In the genomic region with DNA sequence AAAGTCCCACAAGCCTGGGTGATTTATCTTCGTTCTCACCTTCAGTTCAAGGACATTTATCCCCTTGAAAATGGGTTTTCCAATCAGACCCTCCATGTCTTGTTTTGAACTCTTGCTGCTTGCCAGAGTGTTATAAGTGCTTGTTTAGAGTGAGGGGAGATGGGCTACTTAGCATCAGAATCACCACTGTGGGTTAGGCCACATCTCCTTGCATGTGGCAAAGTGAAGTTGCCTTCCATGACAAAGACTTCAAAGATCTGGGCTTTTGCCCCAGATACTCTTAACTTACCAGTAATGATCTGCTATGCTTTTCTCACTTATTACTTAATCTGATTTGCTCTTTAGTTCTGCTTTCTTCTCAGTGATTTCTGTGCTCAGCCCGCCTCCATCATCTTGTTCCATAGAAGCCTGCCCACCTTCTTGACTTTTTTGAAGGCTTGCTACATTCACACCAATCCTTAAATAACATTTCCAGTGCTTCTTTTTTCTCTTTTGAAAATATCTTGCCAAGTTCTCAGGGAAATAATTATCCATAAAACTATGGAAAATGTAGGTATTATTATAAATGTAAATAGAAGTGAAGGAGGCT, we compare ENCODE assay signal across 23 cellular contexts. TPM values are rescaled to one million over a fixed set of nuclear protein-coding genes. Genes with fewer than 3 reads are reported as not detected.
DNase-seq lines count a peak whose midpoint lies in the region; ATAC-seq, FAIRE-seq and TF ChIP-seq lines count a peak whose summit lies in the region.
"Had no signal": no experiment of that assay in that cellular context is flagged by ENCODE, and none has a peak within 500 bp of the region (broad histone marks: within the 10 kb centered on the region; RNA-seq: fewer than 3 reads in every experiment).

No MANE protein-coding gene starts in this region.

- H3K9me2 ChIP-seq in GM23338 (ENCODE audit: insufficient read depth) (no peaks in the 10 kb centered on the region), Karpas-422 (replicated peaks; ENCODE audit: insufficient read depth, low read length) (no peaks in the 10 kb centered on the region)

- H4K20me1 ChIP-seq in GM23338 (replicated peaks; ENCODE audit: insufficient read depth) = no peaks in the 10 kb centered on the region
- no peaks in the 10 kb centered on the region for H4K20me1 ChIP-seq in Karpas-422 (ENCODE audit: insufficient read depth, low read depth, low read length)
- H4K20me1 ChIP-seq in H1 (replicated peaks in 1 of 2; ENCODE audit: control insufficient read depth in 1 of 2, insufficient read depth in 2 of 2, low read length in 2 of 2) = no peaks in the 10 kb centered on the region

- no peaks in the 10 kb centered on the region for H3K27me3 ChIP-seq in GM23338 (ENCODE audit: insufficient read depth)
- no peaks in the 10 kb centered on the region for H3K27me3 ChIP-seq in Karpas-422 (ENCODE audit: low read length)
- H3K27me3 ChIP-seq in H1 (replicated peaks in 1 of 4; ENCODE audit: control insufficient read depth in 3 of 4, extremely low read depth in 1 of 4, insufficient read depth in 3 of 4, low read length in 3 of 4) = no peaks in the 10 kb centered on the region
- no peaks in the 10 kb centered on the region for H3K27me3 ChIP-seq in CD8-positive, alpha-beta T cell (ENCODE audit: insufficient read depth, low read length)
- H3K27me3 ChIP-seq: BE2C had no signal

- H3K4ac ChIP-seq in H1 (replicated peaks; ENCODE audit: insufficient read length, low read depth, low read length) = no peak overlapping the region

- peak overlapping the region; percentile 27; the same call in 1 of the 2 replicates for H3K27ac Mint-ChIP-seq in GM23338
- no peak overlapping the region for H3K27ac Mint-ChIP-seq in CD8-positive, alpha-beta T cell
- H3K27ac Mint-ChIP-seq: activated CD8-positive, alpha-beta T cell treated with anti-CD3 and anti-CD28 coated beads, Interleukin-2, amount 10 ng/mL, durations not matched to agents 7 days and 5 days had no signal

- H3K79me2 ChIP-seq in GM23338 (replicated peaks; ENCODE audit: insufficient read depth) (no peaks in the 10 kb centered on the region), Karpas-422 (ENCODE audit: low read length) (no peaks in the 10 kb centered on the region; the same call in 1 of the 2 replicates), H1 (ENCODE audit: control insufficient read depth in 1 of 2, insufficient read depth in 2 of 2, low read length in 2 of 2) (no peaks in the 10 kb centered on the region)

- H3K9me3 Mint-ChIP-seq in GM23338 = no peaks in the 10 kb centered on the region
- H3K9me3 Mint-ChIP-seq in CD8-positive, alpha-beta T cell = no peaks in the 10 kb centered on the region
- H3K9me3 Mint-ChIP-seq: naive thymus-derived CD4-positive, alpha-beta T cell had no signal

- no peaks in the 10 kb centered on the region for H3K27me3 Mint-ChIP-seq in GM23338 (ENCODE audit: insufficient read depth, low read depth, poor library complexity)
- no peaks in the 10 kb centered on the region for H3K27me3 Mint-ChIP-seq in CD8-positive, alpha-beta T cell (ENCODE audit: low read depth)
- H3K27me3 Mint-ChIP-seq: naive thymus-derived CD4-positive, alpha-beta T cell had no signal

- no peaks in the 10 kb centered on the region for H3K9me3 ChIP-seq in Karpas-422 (ENCODE audit: low read length)
- H3K9me3 ChIP-seq in H1 (ENCODE audit: insufficient read depth in 2 of 2, low read depth in 1 of 2, low read length in 1 of 2) = no peaks in the 10 kb centered on the region
- no peaks in the 10 kb centered on the region for H3K9me3 ChIP-seq in CD8-positive, alpha-beta T cell (ENCODE audit: low read length)
- H3K9me3 ChIP-seq: BE2C, psoas muscle, thoracic aorta had no signal

- H2BK20ac ChIP-seq in H1 (ENCODE audit: low read length) = no peak overlapping the region

- H3K9ac ChIP-seq in Karpas-422 (ENCODE audit: low read length) = no peak overlapping the region
- H3K9ac ChIP-seq in H1 (replicated peaks in 1 of 4; ENCODE audit: extremely low read depth in 1 of 4, low read depth in 3 of 4, low read length in 3 of 4) = no peak overlapping the region

- TF ChIP-seq CTCF in GM23338 (conservative IDR thresholded peaks at IDR 0.05; ENCODE audit: low read depth in 2 of 2) (no peak), H1 (IDR thresholded peaks at IDR 0.05; ENCODE audit: control extremely low read depth in 1 of 3, insufficient read depth in 1 of 3, low read depth in 1 of 3, low read length in 3 of 3) (no peak)
- no peak for TF ChIP-seq CTCF in CD8-positive, alpha-beta T cell (IDR thresholded peaks at IDR 0.05)

- no peak overlapping the region for H3K14ac ChIP-seq in H1 (ENCODE audit: insufficient read length)

- no peak overlapping the region for H2BK15ac ChIP-seq in H1 (ENCODE audit: low read length)

- no peak overlapping the region for H2BK5ac ChIP-seq in H1 (ENCODE audit: low read depth, low read length)

- H3K56ac ChIP-seq in H1 (replicated peaks; ENCODE audit: insufficient read length, low read depth, low read length) = no peak overlapping the region

- peak; percentile 86 for FAIRE-seq in H1 (lab: Jason Lieb, UNC)
- FAIRE-seq: G401.6, HepG2 had no signal

- no peak overlapping the region for H2AK5ac ChIP-seq in H1 (ENCODE audit: low read depth, low read length)

- peaks cover 60% of the 10 kb centered on the region for H3K4me1 Mint-ChIP-seq in GM23338
- H3K4me1 Mint-ChIP-seq in CD8-positive, alpha-beta T cell (ENCODE audit: low read depth) = no peaks in the 10 kb centered on the region

- peaks cover 26% of the 10 kb centered on the region; the same call in 2 of the 3 replicates for H3K36me3 Mint-ChIP-seq in GM23338 (ENCODE audit: low read depth)
- peaks cover 73% of the 10 kb centered on the region for H3K36me3 Mint-ChIP-seq in CD8-positive, alpha-beta T cell

- POLR2A ChIA-PET in H1 (lab: Charles Lee; ENCODE audit: partially characterized antibody) = interaction anchor here (0.8 to 1.5 kb wide), 3 partner anchors 8 to 131 kb away, joined by 3 to 6 read pairs (median 5); partner anchors contain the start of gene RABGAP1
- POLR2A ChIA-PET in CD8-positive, alpha-beta T cell (lab: Charles Lee) = no interaction called here

- H3K18ac ChIP-seq in H1 (ENCODE audit: extremely low read depth, low read length) = no peak overlapping the region

- no peaks in the 10 kb centered on the region for H3K23me2 ChIP-seq in H1 (ENCODE audit: low read depth, low read length)

- peaks cover 3% of the 10 kb centered on the region; the same call in 1 of the 2 replicates for H3K36me3 ChIP-seq in GM23338 (ENCODE audit: insufficient read depth)
- H3K36me3 ChIP-seq in Karpas-422 (ENCODE audit: insufficient read depth, low read length) = peaks cover 47% of the 10 kb centered on the region
- peaks cover 0 to 35% (median 4%) of the 10 kb centered on the region in 4 experiments; a peak in 5 of 8 replicates for H3K36me3 ChIP-seq in H1 (ENCODE audit: control insufficient read depth in 2 of 4, insufficient read depth in 4 of 4, low read length in 3 of 4)
- peaks cover 18% of the 10 kb centered on the region for H3K36me3 ChIP-seq in CD8-positive, alpha-beta T cell (ENCODE audit: insufficient read depth, low read length)
- H3K36me3 ChIP-seq: thoracic aorta had no signal

- DNase-seq in GM23338 (ENCODE audit: low spot score) = peak; percentile 80
- no peak for DNase-seq in Karpas-422
- peak in 1 of 2 experiments; percentile 33 for DNase-seq in H1 (ENCODE audit: low read depth in 1 of 2, low spot score in 2 of 2)
- DNase-seq in middle frontal gyrus (ENCODE audit: extremely low spot score, low spot score) = peak; percentile 32
- DNase-seq in CD8-positive, alpha-beta T cell = no peak
- DNase-seq in CD1c-positive myeloid dendritic cell (ENCODE audit: extremely low spot score) = no peak
- DNase-seq in dedifferentiated amniotic fluid mesenchymal stem cell (ENCODE audit: extremely low spot score) = no peak
- DNase-seq in glomerular visceral epithelial cell (ENCODE audit: extremely low spot score) = no peak
- DNase-seq: activated CD8-positive, alpha-beta T cell treated with anti-CD3 and anti-CD28 coated beads, Interleukin-2, amount 10 ng/mL, durations not matched to agents 7 days and 5 days; activated gamma-delta T cell treated with Interleukin-2 at 50 U/mL for 16 hours; activated T-cell treated with anti-CD3 and anti-CD28 coated beads for 4 hours; BE2C; effector CD4-positive, alpha-beta T cell; naive thymus-derived CD4-positive, alpha-beta T cell; NCI-H510A; psoas muscle; stimulated activated naive CD8-positive, alpha-beta T cell treated with anti-CD3 and anti-CD28 coated beads, Interleukin-15, Interleukin-2, amounts not matched to agents 100 U/mL and 50 U/mL, for 24 hours; T-helper 2 cell had no signal

- TF ChIP-seq POLR2A in H1 (IDR thresholded peaks at IDR 0.05; ENCODE audit: control extremely low read depth in 1 of 2, low read depth in 2 of 2, low read length in 2 of 2) = no peak

- TF ChIP-seq RAD21 in H1 (IDR thresholded peaks at IDR 0.05 in 1 of 2, conservative IDR thresholded peaks at IDR 0.05 in 1 of 2; ENCODE audit: low read depth in 2 of 2, low read length in 2 of 2) = no peak

- ATAC-seq in GM23338 = peak; percentile 96
- no peak for ATAC-seq in CD8-positive, alpha-beta T cell
- ATAC-seq: activated CD8-positive, alpha-beta T cell treated with anti-CD3 and anti-CD28 coated beads, Interleukin-2, amount 10 ng/mL, durations not matched to agents 7 days and 5 days; HepG2; naive thymus-derived CD4-positive, alpha-beta T cell; psoas muscle; stimulated activated naive CD8-positive, alpha-beta T cell treated with anti-CD3 and anti-CD28 coated beads, Interleukin-15, Interleukin-2, amounts not matched to agents 100 U/mL and 50 U/mL, for 24 hours had no signal

- H3K4me1 ChIP-seq in GM23338 (ENCODE audit: insufficient read depth) = peaks cover 52% of the 10 kb centered on the region
- H3K4me1 ChIP-seq in Karpas-422 (ENCODE audit: low read length) = peaks cover 46% of the 10 kb centered on the region
- peaks cover 6 to 27% (median 17%) of the 10 kb centered on the region in 4 experiments; a peak in 6 of 7 replicates for H3K4me1 ChIP-seq in H1 (replicated peaks in 1 of 4; ENCODE audit: control insufficient read depth in 3 of 4, insufficient read depth in 4 of 4, low read length in 3 of 4)
- H3K4me1 ChIP-seq in CD8-positive, alpha-beta T cell (ENCODE audit: insufficient read depth, low read length) = no peaks in the 10 kb centered on the region
- H3K4me1 ChIP-seq: BE2C, psoas muscle had no signal

- no peak overlapping the region for H2BK12ac ChIP-seq in H1 (ENCODE audit: low read depth, low read length)

- no peak overlapping the region for H4K8ac ChIP-seq in H1 (ENCODE audit: extremely low read depth, insufficient read depth, low read length)

- peak overlapping the region; percentile 45 for H3K4me2 ChIP-seq in GM23338
- H3K4me2 ChIP-seq in Karpas-422 (ENCODE audit: low read depth, low read length, poor library complexity, severe bottlenecking) = peak overlapping the region; percentile 52
- peak overlapping the region; percentile 55 to 63; a peak in 3 of 4 replicates for H3K4me2 ChIP-seq in H1 (ENCODE audit: insufficient read depth in 1 of 2, low read depth in 2 of 2, low read length in 2 of 2)

- H2BK120ac ChIP-seq in H1 (replicated peaks; ENCODE audit: low read depth, low read length) = no peak overlapping the region

- H2AFZ ChIP-seq in GM23338 = no peak overlapping the region
- no peak overlapping the region for H2AFZ ChIP-seq in Karpas-422 (ENCODE audit: low read length)
- H2AFZ ChIP-seq in H1 (ENCODE audit: low read length) = no peak overlapping the region

- peak overlapping the region; percentile 36 for H3K27ac ChIP-seq in GM23338 (ENCODE audit: low read depth)
- H3K27ac ChIP-seq in Karpas-422 (ENCODE audit: low read length) = peak overlapping the region; percentile 79
- no peak overlapping the region for H3K27ac ChIP-seq in H1 (ENCODE audit: low read depth, low read length)
- no peak overlapping the region for H3K27ac ChIP-seq in CD8-positive, alpha-beta T cell (ENCODE audit: low read depth, low read length)
- H3K27ac ChIP-seq: epithelial cell of prostate, psoas muscle, RWPE1 had no signal

- CTCF ChIA-PET in H1 (lab: Charles Lee; ENCODE audit: partially characterized antibody) = interaction anchor here (0.7 to 1.4 kb wide), 3 partner anchors 9 to 15 kb away, joined by 3 to 7 read pairs (median 3); no protein-coding TSS in a partner anchor
- CTCF ChIA-PET in CD8-positive, alpha-beta T cell (lab: Charles Lee) = interaction anchor here (1.4 kb wide), 1 partner anchor 8 kb away, joined by 3 read pairs; no protein-coding TSS in a partner anchor

- no peak for TF ChIP-seq EP300 in H1 (IDR thresholded peaks at IDR 0.05; ENCODE audit: borderline replicate concordance in 1 of 2, low read depth in 2 of 2, low read length in 2 of 2)

- H3K4me3 ChIP-seq in GM23338 (peak overlapping the region; percentile 29), Karpas-422 (ENCODE audit: low read length) (no peak overlapping the region), H1 (ENCODE audit: extremely low read depth in 1 of 4, insufficient read depth in 2 of 4, low read depth in 3 of 4, low read length in 4 of 4) (peak overlapping the region in 1 of 4 experiments; percentile 37; a peak in 2 of 8 replicates)
- no peak overlapping the region for H3K4me3 ChIP-seq in CD8-positive, alpha-beta T cell (ENCODE audit: low read depth, low read length)
- H3K4me3 ChIP-seq: psoas muscle, thoracic aorta had no signal

- no peaks in the 10 kb centered on the region for H3F3A ChIP-seq in GM23338 (replicated peaks; ENCODE audit: low read depth)

- peak overlapping the region; percentile 51 for H3K4me3 Mint-ChIP-seq in GM23338
- no peak overlapping the region for H3K4me3 Mint-ChIP-seq in CD8-positive, alpha-beta T cell
- H3K4me3 Mint-ChIP-seq: activated CD8-positive, alpha-beta T cell treated with anti-CD3 and anti-CD28 coated beads, Interleukin-2, amount 10 ng/mL, durations not matched to agents 7 days and 5 days; naive thymus-derived CD4-positive, alpha-beta T cell had no signal

- intact Hi-C loops in CD8-positive, alpha-beta T cell (cut with DNase I, micrococcal nuclease) = no loop called here

- no peak overlapping the region for H3K23ac ChIP-seq in H1 (ENCODE audit: insufficient read length)

- H3K79me1 ChIP-seq in H1 (ENCODE audit: low read depth, low read length) = no peaks in the 10 kb centered on the region

- H4K91ac ChIP-seq in H1 (replicated peaks; ENCODE audit: insufficient read length, low read length) = no peak overlapping the region

- 36% methylated on average over 2 of the region's 2 CpGs; no CpG with 5 or more reads in 1 of the 2 experiments for WGBS in H1 (ENCODE audit: extremely low coverage in 1 of 2, insufficient coverage in 1 of 2, insufficient read length in 1 of 2, insufficient replicate concordance in 2 of 2, low coverage in 1 of 2, low lambda C conversion rate in 2 of 2, missing lambda C conversion rate in 1 of 2), 2 experiments

- no peak overlapping the region for H4K5ac ChIP-seq in H1 (ENCODE audit: insufficient read length, low read depth, low read length)

RNA-seq across cellular contexts. Expression of gene GPR21, which starts 39.0 kb away (rescaled TPM):
- 0.90 and 1.9 TPM in 2 replicates for total RNA-seq in GM23338 (2014; rRNA removed; shearing (Covaris generic))
- 0.24 TPM in 1 of 2 replicates, not detected in the other for polyA plus RNA-seq in GM23338 (2016; fragmentation: Nextera tagmentation; extraction: Ambion mirVana)
- 0.54 and 16.8 TPM in 2 replicates for total RNA-seq in Karpas-422 (2014; rRNA removed; shearing (Covaris generic); ENCODE audit: low replicate concordance)
- total RNA-seq in H1 (2021; fragmentation: NEBNext Ultra II Directional; extraction: Animal tissue kit (Norgen Biotek cat#: 25700)) = 0.58 and 0.65 TPM in 2 replicates
- polyA plus RNA-seq in H1 (2011; rRNA removed) = 0.61 and 0.71 TPM in 2 replicates
- polyA plus RNA-seq in H1 (2011; cell fraction: cytosol; rRNA removed) = 0.14 TPM
- 2.0 TPM for polyA plus RNA-seq in H1 (2011; cell fraction: nucleus; rRNA removed)
- polyA plus RNA-seq in H1 (2012, experiment 1 of 2) = 0.14 TPM in 1 of 4 replicates, not detected in the others
- polyA plus RNA-seq in H1 (2012, experiment 2 of 2) = not detected
- not detected for polyA plus RNA-seq in H1 (2013, experiment 1 of 2)
- polyA plus RNA-seq in H1 (2013, experiment 2 of 2) = not detected
- 27.7 and 27.9 TPM in 2 replicates for polyA minus RNA-seq in H1 (2011; rRNA and poly(A)+ RNA removed)
- 1.3 TPM for polyA minus RNA-seq in H1 (2011; cell fraction: cytosol; rRNA and poly(A)+ RNA removed)
- 53.2 TPM for polyA minus RNA-seq in H1 (2011; cell fraction: nucleus; rRNA and poly(A)+ RNA removed)
- 1 to 10 TPM in 1 of 2 experiments, not detected in 1; 1.2 TPM for total RNA-seq in CD8-positive, alpha-beta T cell
- polyA plus RNA-seq: naive thymus-derived CD4-positive, alpha-beta T cell had no signal

Comparison
In these comparisons a context has a peak if more than half of its experiments do, and no peak if none do; other contexts are left out.
1. DNase-seq: peak in GM23338 (single experiment) and middle frontal gyrus (single experiment); none in Karpas-422 (single experiment), CD8-positive, alpha-beta T cell (0 of 7), CD1c-positive myeloid dendritic cell (single experiment), dedifferentiated amniotic fluid mesenchymal stem cell (single experiment) and glomerular visceral epithelial cell (single experiment).
2. H3K27ac ChIP-seq: peak in GM23338 (single experiment) and Karpas-422 (single experiment); none in H1 (single experiment) and CD8-positive, alpha-beta T cell (single experiment).
3. Peak in every context shown above with its lines, with median percentiles within 50 percentile points of each other: H3K4me2 ChIP-seq.